20 cellular contexts compared by ENCODE assay signal in the genomic region with DNA sequence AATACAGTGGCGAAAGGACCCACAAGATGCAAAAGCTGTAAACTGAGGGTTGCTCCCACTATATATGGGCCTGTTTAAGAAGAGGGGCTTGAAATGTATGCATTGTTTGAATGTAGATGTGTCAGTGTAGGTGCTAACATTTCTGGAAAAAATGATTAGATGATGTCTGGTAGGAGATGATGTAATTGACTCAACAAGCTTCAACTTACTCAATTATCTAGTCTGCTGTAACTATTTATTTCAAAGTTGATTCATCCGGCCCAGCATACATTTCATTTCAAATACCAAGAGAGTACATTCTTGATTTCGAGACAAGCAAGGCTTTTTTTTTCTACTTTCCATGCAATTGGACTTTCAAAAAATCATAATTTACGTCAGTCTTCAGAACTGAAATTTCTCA. TPM values are rescaled to one million over a fixed set of nuclear protein-coding genes. Genes with fewer than 3 reads are reported as not detected.
DNase-seq lines count a peak whose midpoint lies in the region; ATAC-seq and TF ChIP-seq lines count a peak whose summit lies in the region.
"Had no signal": no experiment of that assay in that cellular context is flagged by ENCODE, and none has a peak within 500 bp of the region (broad histone marks: within the 10 kb centered on the region; RNA-seq: fewer than 3 reads in every experiment).

No MANE protein-coding gene starts in this region.

- H3K9me3 ChIP-seq in CD8-positive, alpha-beta T cell (ENCODE audit: low read length) = no peaks in the 10 kb centered on the region
- H3K9me3 ChIP-seq in SJCRH30 (replicated peaks) (no peaks in the 10 kb centered on the region), neural progenitor cell (ENCODE audit: low read depth) (no peaks in the 10 kb centered on the region)

- H2AFZ ChIP-seq in neural progenitor cell (replicated peaks) = no peak overlapping the region

- H3K27me3 Mint-ChIP-seq in activated CD4-positive, alpha-beta T cell treated with anti-CD3 and anti-CD28 coated beads for 36 hours = peaks cover under 1% of the 10 kb centered on the region
- no peaks in the 10 kb centered on the region for H3K27me3 Mint-ChIP-seq in CD8-positive, alpha-beta T cell (ENCODE audit: low read depth)
- H3K27me3 Mint-ChIP-seq in activated CD8-positive, alpha-beta T cell treated with anti-CD3 and anti-CD28 coated beads for 36 hours = peaks cover 3% of the 10 kb centered on the region
- peaks cover 0 to 2% (median 0%) of the 10 kb centered on the region in 5 donors for H3K27me3 Mint-ChIP-seq in naive thymus-derived CD8-positive, alpha-beta T cell
- no peaks in the 10 kb centered on the region for H3K27me3 Mint-ChIP-seq in neural progenitor cell (ENCODE audit: insufficient read depth, low read depth)

- H4K20me1 ChIP-seq in neural progenitor cell (ENCODE audit: low read depth) = no peaks in the 10 kb centered on the region
- H4K20me1 ChIP-seq: BLaER1 had no signal

- no peak overlapping the region for H3K27ac ChIP-seq in CD8-positive, alpha-beta T cell (ENCODE audit: low read depth, low read length)
- H3K27ac ChIP-seq in SJCRH30 (no peak overlapping the region), neural progenitor cell (no peak overlapping the region)
- H3K27ac ChIP-seq: BLaER1 had no signal

- POLR2A ChIA-PET in activated CD4-positive, alpha-beta T cell treated with anti-CD3 and anti-CD28 coated beads for 36 hours (lab: Charles Lee) = no interaction called here
- POLR2A ChIA-PET in CD8-positive, alpha-beta T cell (lab: Charles Lee) = interaction anchor here (0.7 kb wide), 1 partner anchor 226 kb away, joined by 3 read pairs; no protein-coding TSS in a partner anchor
- POLR2A ChIA-PET in activated CD8-positive, alpha-beta T cell treated with anti-CD3 and anti-CD28 coated beads for 36 hours (lab: Charles Lee) = no interaction called here
- POLR2A ChIA-PET in naive thymus-derived CD8-positive, alpha-beta T cell (lab: Charles Lee) = no interaction called here

- H3K9me3 Mint-ChIP-seq in activated CD4-positive, alpha-beta T cell treated with anti-CD3 and anti-CD28 coated beads for 36 hours (ENCODE audit: low read depth) = no peaks in the 10 kb centered on the region
- H3K9me3 Mint-ChIP-seq in CD8-positive, alpha-beta T cell = peaks cover 3% of the 10 kb centered on the region
- H3K9me3 Mint-ChIP-seq in activated CD8-positive, alpha-beta T cell treated with anti-CD3 and anti-CD28 coated beads for 36 hours = no peaks in the 10 kb centered on the region
- peaks cover 0 to 4% (median 0%) of the 10 kb centered on the region in 9 donors for H3K9me3 Mint-ChIP-seq in naive thymus-derived CD8-positive, alpha-beta T cell
- no peaks in the 10 kb centered on the region for H3K9me3 Mint-ChIP-seq in neural progenitor cell

- no peaks in the 10 kb centered on the region for H3K27me3 ChIP-seq in CD8-positive, alpha-beta T cell (ENCODE audit: insufficient read depth, low read length)
- H3K27me3 ChIP-seq in SJCRH30 (0 out of 2 replicates have a peak, but pooled peaks cover 7% of the 10 kb centered on the region), neural progenitor cell (no peaks in the 10 kb centered on the region)
- H3K27me3 ChIP-seq: BLaER1 had no signal

- intact Hi-C loops in activated CD4-positive, alpha-beta T cell treated with anti-CD3 and anti-CD28 coated beads for 36 hours (cut with DNase I, micrococcal nuclease) = loop anchor here in 1 of 2 experiments (5.0 kb wide), 1 partner anchor 68 kb away; the partner anchor contains the start of gene UTP3
- intact Hi-C loops in CD8-positive, alpha-beta T cell (cut with DNase I, micrococcal nuclease) = no loop called here
- intact Hi-C loops in activated CD8-positive, alpha-beta T cell treated with anti-CD3 and anti-CD28 coated beads for 36 hours (cut with micrococcal nuclease) = no loop called here

- TF ChIP-seq CTCF in CD8-positive, alpha-beta T cell (IDR thresholded peaks at IDR 0.05) = no peak
- no peak for TF ChIP-seq CTCF in activated CD8-positive, alpha-beta T cell treated with anti-CD3 and anti-CD28 coated beads for 36 hours (IDR thresholded peaks at IDR 0.05)
- no peak for TF ChIP-seq CTCF in neural progenitor cell (IDR thresholded peaks at IDR 0.05)

- no peak overlapping the region for H3K4me3 ChIP-seq in CD8-positive, alpha-beta T cell (ENCODE audit: low read depth, low read length)
- H3K4me3 ChIP-seq in SJCRH30 (no peak overlapping the region), neural progenitor cell (no peak overlapping the region)
- H3K4me3 ChIP-seq: BLaER1 had no signal

- no peak overlapping the region for H3K4me3 Mint-ChIP-seq in activated CD4-positive, alpha-beta T cell treated with anti-CD3 and anti-CD28 coated beads for 36 hours
- no peak overlapping the region for H3K4me3 Mint-ChIP-seq in CD8-positive, alpha-beta T cell
- H3K4me3 Mint-ChIP-seq in activated CD8-positive, alpha-beta T cell treated with anti-CD3 and anti-CD28 coated beads for 36 hours = no peak overlapping the region
- H3K4me3 Mint-ChIP-seq in naive thymus-derived CD8-positive, alpha-beta T cell = no peak overlapping the region
- no peak overlapping the region for H3K4me3 Mint-ChIP-seq in neural progenitor cell

- no peaks in the 10 kb centered on the region for H3K36me3 ChIP-seq in CD8-positive, alpha-beta T cell (ENCODE audit: insufficient read depth, low read length)
- H3K36me3 ChIP-seq in SJCRH30 = no peaks in the 10 kb centered on the region
- no peaks in the 10 kb centered on the region for H3K36me3 ChIP-seq in neural progenitor cell
- H3K36me3 ChIP-seq: BLaER1 had no signal

- peak; percentile 73 for ATAC-seq in activated CD4-positive, alpha-beta T cell treated with anti-CD3 and anti-CD28 coated beads for 36 hours
- ATAC-seq in CD8-positive, alpha-beta T cell = peak; percentile 42
- peak; percentile 61 for ATAC-seq in activated CD8-positive, alpha-beta T cell treated with anti-CD3 and anti-CD28 coated beads for 36 hours
- ATAC-seq in naive thymus-derived CD8-positive, alpha-beta T cell = peak; percentile 35 to 41
- ATAC-seq in GM19455 (IDR thresholded peaks at IDR 0.05; ENCODE audit: unreplicated experiment) = no peak
- ATAC-seq: PC-3 had no signal

- peaks cover 36% of the 10 kb centered on the region for H3F3A ChIP-seq in neural progenitor cell (ENCODE audit: low read depth)

- no peak overlapping the region for H3K9ac ChIP-seq in neural progenitor cell
- H3K9ac ChIP-seq: BLaER1 had no signal

- H3K4me1 ChIP-seq in CD8-positive, alpha-beta T cell (ENCODE audit: insufficient read depth, low read length) = no peaks in the 10 kb centered on the region
- H3K4me1 ChIP-seq in SJCRH30 (no peaks in the 10 kb centered on the region), neural progenitor cell (no peaks in the 10 kb centered on the region)
- H3K4me1 ChIP-seq: BLaER1 had no signal

- DNase-seq in activated CD4-positive, alpha-beta T cell treated with anti-CD3 and anti-CD28 coated beads for 36 hours = no peak
- DNase-seq in activated CD4-positive, alpha-beta T cell treated with anti-CD3 and anti-CD28 coated beads, Interleukin-2, amount 50 U/mL, for 4 hours = no peak
- DNase-seq in CD8-positive, alpha-beta T cell = no peak
- no peak for DNase-seq in activated CD8-positive, alpha-beta T cell treated with anti-CD3 and anti-CD28 coated beads for 36 hours
- peak in 2 of 10 donors; percentile 44 to 46 for DNase-seq in naive thymus-derived CD8-positive, alpha-beta T cell
- DNase-seq in SJCRH30 (no peak), neural progenitor cell (ENCODE audit: low spot score) (no peak)
- DNase-seq: MV-4-11, NCI-H1694 treated with DMSO at 0.1 percent for 48 hours, NCI-H2227 treated with DMSO at 0.1 percent for 48 hours, NCI-H510A treated with DMSO at 0.1 percent for 48 hours, NCI-H774, PC-3, RPMI8226, SHP77 treated with DMSO at 0.1 percent for 48 hours had no signal

- no peaks in the 10 kb centered on the region for H3K79me2 ChIP-seq in neural progenitor cell (ENCODE audit: low read depth)

- H3K27ac Mint-ChIP-seq in activated CD4-positive, alpha-beta T cell treated with anti-CD3 and anti-CD28 coated beads for 36 hours = no peak overlapping the region
- no peak overlapping the region for H3K27ac Mint-ChIP-seq in CD8-positive, alpha-beta T cell
- H3K27ac Mint-ChIP-seq in activated CD8-positive, alpha-beta T cell treated with anti-CD3 and anti-CD28 coated beads for 36 hours = no peak overlapping the region
- no peak overlapping the region for H3K27ac Mint-ChIP-seq in naive thymus-derived CD8-positive, alpha-beta T cell
- no peak overlapping the region for H3K27ac Mint-ChIP-seq in neural progenitor cell

- no peaks in the 10 kb centered on the region for H3K36me3 Mint-ChIP-seq in activated CD4-positive, alpha-beta T cell treated with anti-CD3 and anti-CD28 coated beads for 36 hours (ENCODE audit: low read depth)
- H3K36me3 Mint-ChIP-seq in CD8-positive, alpha-beta T cell = no peaks in the 10 kb centered on the region
- H3K36me3 Mint-ChIP-seq in activated CD8-positive, alpha-beta T cell treated with anti-CD3 and anti-CD28 coated beads for 36 hours (ENCODE audit: low read depth) = no peaks in the 10 kb centered on the region
- H3K36me3 Mint-ChIP-seq in naive thymus-derived CD8-positive, alpha-beta T cell = no peaks in the 10 kb centered on the region
- H3K36me3 Mint-ChIP-seq in neural progenitor cell = no peaks in the 10 kb centered on the region

- CTCF ChIA-PET in activated CD4-positive, alpha-beta T cell treated with anti-CD3 and anti-CD28 coated beads for 36 hours (lab: Charles Lee) = no interaction called here
- CTCF ChIA-PET in CD8-positive, alpha-beta T cell (lab: Charles Lee) = no interaction called here
- CTCF ChIA-PET in activated CD8-positive, alpha-beta T cell treated with anti-CD3 and anti-CD28 coated beads for 36 hours (lab: Charles Lee) = no interaction called here

- H3K4me2 ChIP-seq in neural progenitor cell = no peak overlapping the region
- H3K4me2 ChIP-seq: BLaER1 had no signal

- H3K4me1 Mint-ChIP-seq in activated CD4-positive, alpha-beta T cell treated with anti-CD3 and anti-CD28 coated beads for 36 hours = peaks cover 3% of the 10 kb centered on the region
- no peaks in the 10 kb centered on the region for H3K4me1 Mint-ChIP-seq in CD8-positive, alpha-beta T cell (ENCODE audit: low read depth)
- peaks cover 7% of the 10 kb centered on the region for H3K4me1 Mint-ChIP-seq in activated CD8-positive, alpha-beta T cell treated with anti-CD3 and anti-CD28 coated beads for 36 hours (ENCODE audit: low read depth)
- H3K4me1 Mint-ChIP-seq in naive thymus-derived CD8-positive, alpha-beta T cell = peaks cover 0 to under 1% (median 0%) of the 10 kb centered on the region in 4 donors
- H3K4me1 Mint-ChIP-seq in neural progenitor cell = peaks cover under 1% of the 10 kb centered on the region

RNA-seq across cellular contexts. Expression of gene ENAM, which starts 9.3 kb away (rescaled TPM):
- not detected for total RNA-seq in activated CD4-positive, alpha-beta T cell treated with anti-CD3 and anti-CD28 coated beads for 36 hours
- total RNA-seq in CD8-positive, alpha-beta T cell = not detected
- total RNA-seq in activated CD8-positive, alpha-beta T cell treated with anti-CD3 and anti-CD28 coated beads for 36 hours = not detected
- total RNA-seq in naive thymus-derived CD8-positive, alpha-beta T cell = not detected
- polyA plus RNA-seq in naive thymus-derived CD8-positive, alpha-beta T cell = not detected
- total RNA-seq in SJCRH30 (2014; rRNA removed; shearing (Covaris generic)) = not detected in 2 replicates
- total RNA-seq in neural progenitor cell (ENCODE audit: low replicate concordance) = not detected in 2 replicates
- total RNA-seq: A172, H1, PC-3 had no signal
- polyA plus RNA-seq: H1 had no signal

RNA-seq across cellular contexts. Expression of gene AMBN, which starts 27.2 kb away (rescaled TPM):
- total RNA-seq in activated CD4-positive, alpha-beta T cell treated with anti-CD3 and anti-CD28 coated beads for 36 hours = not detected
- not detected for total RNA-seq in CD8-positive, alpha-beta T cell
- total RNA-seq in activated CD8-positive, alpha-beta T cell treated with anti-CD3 and anti-CD28 coated beads for 36 hours = not detected
- not detected for total RNA-seq in naive thymus-derived CD8-positive, alpha-beta T cell
- polyA plus RNA-seq in naive thymus-derived CD8-positive, alpha-beta T cell = not detected
- total RNA-seq in SJCRH30 (2014; rRNA removed; shearing (Covaris generic)) = 0.10 TPM in 1 of 2 replicates, not detected in the other
- total RNA-seq in neural progenitor cell (ENCODE audit: low replicate concordance) = 0.15 TPM in 1 of 2 replicates, not detected in the other
- total RNA-seq: H1, LHCN-M2, PC-3 had no signal
- polyA plus RNA-seq: H1 had no signal

RNA-seq across cellular contexts. Expression of gene JCHAIN, which starts 47.0 kb away (rescaled TPM):
- not detected for total RNA-seq in activated CD4-positive, alpha-beta T cell treated with anti-CD3 and anti-CD28 coated beads for 36 hours
- total RNA-seq in CD8-positive, alpha-beta T cell = 1 to 10 TPM in 1 of 2 experiments, under 1 TPM in 1; 0.38 to 1.3 TPM
- total RNA-seq in activated CD8-positive, alpha-beta T cell treated with anti-CD3 and anti-CD28 coated beads for 36 hours = not detected
- total RNA-seq in naive thymus-derived CD8-positive, alpha-beta T cell = 1 to 10 TPM; 4.7 to 6.9 TPM
- polyA plus RNA-seq in naive thymus-derived CD8-positive, alpha-beta T cell = 1 to 10 TPM in 2 of 3 donors, under 1 TPM in 1; 0.17 to 3.1 (median 2.7) TPM
- not detected in 2 replicates for total RNA-seq in SJCRH30 (2014; rRNA removed; shearing (Covaris generic))
- total RNA-seq in neural progenitor cell (ENCODE audit: low replicate concordance) = 0.09 TPM in 1 of 2 replicates, not detected in the other
- total RNA-seq: A172, H1, LHCN-M2, PC-3 had no signal
- polyA plus RNA-seq: H1 had no signal
